ENCODE assay signal across 1 cellular context in genomic region chr1:51514733-51515132, GRCh38.
TF ChIP-seq lines count a peak whose summit lies in the region.

No MANE protein-coding gene starts in this region.

TF ChIP-seq in GM12878, 131 proteins besides CTCF, POLR2A, EP300 and RAD21 (continued from another document):
- TF ChIP-seq TCF12 (IDR thresholded peaks at IDR 0.05; ENCODE audit: low read depth, low read length) (no peak), RCOR1 (conservative IDR thresholded peaks at IDR 0.05; ENCODE audit: low read depth, low read length) (no peak), LARP7 (IDR thresholded peaks at IDR 0.05) (no peak), RUNX3 (IDR thresholded peaks at IDR 0.05; ENCODE audit: low read length) (no peak), BRCA1 (IDR thresholded peaks at IDR 0.05; ENCODE audit: low read depth, low read length) (no peak), POU2F2 (IDR thresholded peaks at IDR 0.05; ENCODE audit: borderline replicate concordance, low read depth, low read length) (no peak), NRF1 (conservative IDR thresholded peaks at IDR 0.05; ENCODE audit: low read depth, low read length) (no peak), YBX1 (IDR thresholded peaks at IDR 0.05) (no peak), ETV6 (conservative IDR thresholded peaks at IDR 0.05 in 1 of 2, IDR thresholded peaks at IDR 0.05 in 1 of 2; ENCODE audit: borderline replicate concordance in 1 of 2, low read depth in 1 of 2) (no peak), RELB (IDR thresholded peaks at IDR 0.05; ENCODE audit: low read depth) (no peak), FOS (IDR thresholded peaks at IDR 0.05; ENCODE audit: borderline replicate concordance, extremely low read depth, insufficient read length) (no peak), ZBTB33 (IDR thresholded peaks at IDR 0.05) (no peak), BCL11A (IDR thresholded peaks at IDR 0.05; ENCODE audit: low read depth, low read length) (no peak)
- TF ChIP-seq, protein P1, sequence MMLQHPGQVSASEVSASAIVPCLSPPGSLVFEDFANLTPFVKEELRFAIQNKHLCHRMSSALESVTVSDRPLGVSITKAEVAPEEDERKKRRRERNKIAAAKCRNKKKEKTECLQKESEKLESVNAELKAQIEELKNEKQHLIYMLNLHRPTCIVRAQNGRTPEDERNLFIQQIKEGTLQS (IDR thresholded peaks at IDR 0.05; ENCODE audit: borderline replicate concordance, extremely low read depth, low read depth, low read length) = no peak
